Comparison of ENCODE assay signal across 19 cellular contexts in genomic region chr3:194469977-194470376, GRCh38.
"Had no signal": no experiment of that assay in that cellular context is flagged by ENCODE, and none has a peak within 500 bp of the region (broad histone marks: within the 10 kb centered on the region; RNA-seq: fewer than 3 reads in every experiment).

No MANE protein-coding gene starts in this region.

- DNase-seq: activated CD4-positive, alpha-beta T cell treated with anti-CD3 and anti-CD28 coated beads for 36 hours; activated CD4-positive, alpha-beta T cell treated with anti-CD3 and anti-CD28 coated beads, Interleukin-2, amount 50 U/mL, for 4 hours; activated CD4-positive, CD25-positive, alpha-beta regulatory T cell; activated naive CD4-positive, alpha-beta T cell; activated T-cell treated with anti-CD3 and anti-CD28 coated beads for 4 hours; activated T-cell treated with anti-CD3 and anti-CD28 coated beads, Interleukin-2, amount 50 U/mL, for 72 hours; anterior cingulate cortex; esophagus squamous epithelium; kidney glomerular epithelial cell; posterior cingulate gyrus; right lobe of liver; stimulated activated CD4-positive, alpha-beta T cell treated with anti-CD3 and anti-CD28 coated beads, Interleukin-2, amount 100 ng/mL, for 48 hours; stimulated activated naive CD4-positive, alpha-beta T cell treated with Interleukin-2 at 50 U/mL for 16 hours; T-helper 2 cell had no signal

- ATAC-seq: activated CD4-positive, alpha-beta T cell treated with anti-CD3 and anti-CD28 coated beads for 36 hours; activated naive CD4-positive, alpha-beta T cell treated with anti-CD3 and anti-CD28 coated beads, Interleukin-2, amount 50 U/mL, for 72 hours; activated T-cell treated with anti-CD3 and anti-CD28 coated beads, Interleukin-2, amount 50 U/mL, for 72 hours; left lobe of liver; right lobe of liver had no signal

- H3K36me3 ChIP-seq: esophagus squamous epithelium, right lobe of liver, vagina had no signal

- H3K27ac ChIP-seq: epithelial cell of prostate, esophagus squamous epithelium, right lobe of liver, vagina had no signal

- H3K4me3 ChIP-seq: esophagus squamous epithelium, lung, right lobe of liver, vagina had no signal

- H3K9me3 ChIP-seq: esophagus squamous epithelium, right lobe of liver, vagina had no signal

- H3K27me3 ChIP-seq: esophagus squamous epithelium, right lobe of liver, vagina had no signal
